In the genomic region with DNA sequence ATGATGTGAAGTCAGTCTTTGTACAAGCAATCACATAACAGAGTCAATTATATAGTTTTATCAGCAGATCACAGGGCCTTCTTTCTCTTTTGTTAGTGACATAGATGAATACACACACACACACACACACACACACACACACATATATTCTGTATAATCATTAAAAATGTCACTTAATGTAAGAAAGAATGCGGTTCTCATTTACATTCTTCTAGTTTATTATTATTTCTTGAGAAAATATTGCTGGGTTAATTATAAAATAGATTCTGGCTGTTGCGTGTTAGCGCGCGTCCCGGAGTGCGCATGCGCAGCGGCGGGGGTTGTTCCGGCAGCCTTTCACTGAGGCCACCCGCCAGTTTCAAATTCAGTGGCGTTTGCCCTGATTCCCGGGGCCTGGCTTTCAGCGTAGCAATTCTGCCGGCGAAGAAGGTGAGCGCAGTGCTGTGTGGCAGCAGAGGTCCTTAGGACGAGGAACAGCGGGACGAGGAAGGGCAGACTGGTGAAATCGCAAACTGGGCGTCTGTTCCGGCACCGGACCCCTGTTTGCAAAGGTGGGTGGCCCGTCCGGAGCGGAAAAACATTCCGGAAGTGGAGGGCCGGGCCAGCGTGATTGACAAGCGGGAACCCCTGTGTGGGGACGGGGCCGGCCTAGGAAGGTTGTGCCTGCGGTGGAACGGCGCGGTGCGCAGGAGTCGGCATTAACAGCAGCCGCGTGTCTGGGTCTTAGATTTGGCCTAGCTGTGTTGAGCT, we compare ENCODE assay signal across 8 cellular contexts.
DNase-seq lines count a peak whose midpoint lies in the region; TF ChIP-seq lines count a peak whose summit lies in the region.
"Not testable (repeated sequence)": the region's sequence is repeated elsewhere in the genome, so short reads cannot be mapped to it uniquely, and the experiment has no call there.

No MANE protein-coding gene starts in this region.

- H3K9me3 ChIP-seq in SU-DHL-6 (ENCODE audit: insufficient read depth, low read length); neuronal stem cell (replicated peaks in 1 of 2; ENCODE audit: control insufficient read depth in 2 of 2, insufficient read depth in 1 of 2, low read depth in 1 of 2, low read length in 2 of 2): not testable (repeated sequence)

- H3K18ac ChIP-seq in neuronal stem cell (ENCODE audit: low read length), result not testable (repeated sequence)

- H3K4me3 ChIP-seq in HFF-Myc (replicated peaks; ENCODE audit: low read depth, low read length) (peak overlapping the region; percentile 46), SU-DHL-6 (ENCODE audit: insufficient read depth, low read length, poor library complexity, severe bottlenecking) (peak overlapping the region; percentile 46), neuronal stem cell (ENCODE audit: low read length in 2 of 2) (peak overlapping the region; percentile 78 to 82)

- H3K9me2 ChIP-seq in SU-DHL-6 (replicated peaks; ENCODE audit: insufficient read depth, low read length), result not testable (repeated sequence)

- not testable (repeated sequence) for H3K4ac ChIP-seq in neuronal stem cell (ENCODE audit: low read length)

- H3K79me1 ChIP-seq in neuronal stem cell (ENCODE audit: low read depth, low read length), result not testable (repeated sequence)

- H3F3A ChIP-seq in SU-DHL-6 (ENCODE audit: insufficient read depth), result not testable (repeated sequence)

- H2AFZ ChIP-seq in SU-DHL-6 (ENCODE audit: low read depth, low read length, severe bottlenecking) (peak overlapping the region; percentile 74), neuronal stem cell (ENCODE audit: low read length) (peak overlapping the region; percentile 95)

- not testable (repeated sequence) for H2AK5ac ChIP-seq in neuronal stem cell (ENCODE audit: low read depth, low read length)

- not testable (repeated sequence) for H4K8ac ChIP-seq in neuronal stem cell (ENCODE audit: low read depth, low read length)

- H3K79me2 ChIP-seq in SU-DHL-6 (ENCODE audit: insufficient read depth, low read length), result not testable (repeated sequence)

- not testable (repeated sequence) for H2BK5ac ChIP-seq in neuronal stem cell (ENCODE audit: low read length)

- not testable (repeated sequence) for H4K91ac ChIP-seq in neuronal stem cell (ENCODE audit: low read depth, low read length, poor library complexity)

- no CpG with 5 or more reads among the region's 42 CpGs for WGBS in neuronal stem cell (ENCODE audit: extremely low coverage in 2 of 2, insufficient read length in 2 of 2, insufficient replicate concordance in 1 of 2), 2 donors

- H3K9ac ChIP-seq in SU-DHL-6 (ENCODE audit: low read length), result peak overlapping the region; percentile 64
- peak overlapping the region; percentile 60 for H3K9ac ChIP-seq in neuronal stem cell (ENCODE audit: low read depth, low read length, poor library complexity)

- H3K14ac ChIP-seq in neuronal stem cell (ENCODE audit: low read length), result not testable (repeated sequence)

- H3K27ac ChIP-seq in SU-DHL-6 (ENCODE audit: low read depth, low read length) (peak overlapping the region; percentile 70), neuronal stem cell (replicated peaks; ENCODE audit: low read length) (peak overlapping the region; percentile 75)

- H3K27me3 ChIP-seq in SU-DHL-6 (ENCODE audit: low read length); neuronal stem cell (ENCODE audit: control insufficient read depth in 3 of 3, insufficient read depth in 3 of 3, low read depth in 1 of 3, low read length in 3 of 3): not testable (repeated sequence)

- not testable (repeated sequence) for H2BK12ac ChIP-seq in neuronal stem cell (ENCODE audit: low read length)

- H2BK15ac ChIP-seq in neuronal stem cell (ENCODE audit: low read length), result not testable (repeated sequence)

- not testable (repeated sequence) for TF ChIP-seq CTCF in HFF-Myc (IDR thresholded peaks at IDR 0.05; ENCODE audit: low read depth, low read length, missing control alignments); SU-DHL-6 (IDR thresholded peaks at IDR 0.05; ENCODE audit: insufficient read depth, low read length, poor library complexity, severe bottlenecking)

- not testable (repeated sequence) for H3K4me1 ChIP-seq in neuronal stem cell (ENCODE audit: control insufficient read depth in 2 of 2, insufficient read depth in 1 of 2, low read depth in 1 of 2, low read length in 2 of 2)

- not testable (repeated sequence) for H3K23ac ChIP-seq in neuronal stem cell (ENCODE audit: low read depth, low read length, poor library complexity)

- H3K4me2 ChIP-seq in SU-DHL-6 (ENCODE audit: low read depth, low read length, poor library complexity, severe bottlenecking) (peak overlapping the region; percentile 87), neuronal stem cell (ENCODE audit: insufficient read depth, low read length, poor library complexity, severe bottlenecking) (peak overlapping the region; percentile 11)

- peak; percentile 78 for DNase-seq in EH (ENCODE audit: low read depth)
- peak; percentile 12 for DNase-seq in HFF-Myc (ENCODE audit: extremely low read depth, low read depth)
- DNase-seq in NCI-H1417 treated with DMSO at 0.1 percent for 48 hours (lab: John Stamatoyannopoulos, UW), result peak; percentile 69
- DNase-seq in activated naive CD4-positive, alpha-beta T cell treated with anti-CD3 and anti-CD28 coated beads, Interleukin-2, amount 50 U/mL, for 16 hours, result peak; percentile 90
- DNase-seq in globus pallidus (ENCODE audit: low spot score), result peak; percentile 89
- DNase-seq in neuronal stem cell (ENCODE audit: low spot score), result peak; percentile 55
- DNase-seq in stimulated activated naive CD4-positive, alpha-beta T cell treated with Interleukin-2 at 50 U/mL for 16 hours (lab: John Stamatoyannopoulos, UW), result peak; percentile 87

- not testable (repeated sequence) for H4K20me1 ChIP-seq in SU-DHL-6 (ENCODE audit: low read depth, low read length)

- not testable (repeated sequence) for H2BK120ac ChIP-seq in neuronal stem cell (ENCODE audit: low read depth, low read length)

- not testable (repeated sequence) for H3K36me3 ChIP-seq in SU-DHL-6 (ENCODE audit: low read length); neuronal stem cell (replicated peaks in 1 of 2; ENCODE audit: control insufficient read depth in 2 of 2, insufficient read depth in 2 of 2, low read length in 2 of 2)

Comparison
In these comparisons a context has a peak if more than half of its experiments do, and no peak if none do; other contexts are left out.
1. Peak in every context shown above with its lines: DNase-seq, H3K4me3 ChIP-seq and H3K27ac ChIP-seq.
2. DNase-seq: peak in every context shown above with its lines; median percentile 90 in activated naive CD4-positive, alpha-beta T cell treated with anti-CD3 and anti-CD28 coated beads, Interleukin-2, amount 50 U/mL, for 16 hours; 89 in globus pallidus; 87 in stimulated activated naive CD4-positive, alpha-beta T cell treated with Interleukin-2 at 50 U/mL for 16 hours; 78 in EH; 69 in NCI-H1417 treated with DMSO at 0.1 percent for 48 hours; 55 in neuronal stem cell; 12 in HFF-Myc.